In the genomic region with DNA sequence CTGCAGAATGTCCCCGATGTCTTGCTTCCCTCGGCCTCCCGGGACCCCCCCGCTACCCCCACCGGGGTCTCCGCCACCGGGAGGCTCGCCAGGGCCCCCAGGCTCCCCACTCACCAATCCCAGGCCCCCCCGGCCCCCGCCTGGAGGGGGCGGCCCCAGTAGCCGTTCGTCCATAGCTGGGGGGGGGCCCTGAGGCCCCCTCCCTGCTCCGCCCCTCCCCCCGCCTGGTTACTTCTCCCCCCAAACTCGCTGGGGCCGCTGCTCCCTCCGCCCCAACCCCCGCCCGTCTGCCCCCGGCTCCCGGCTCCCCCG, we compare ENCODE assay signal across 8 cellular contexts. TPM values are rescaled to one million over a fixed set of nuclear protein-coding genes. Genes with fewer than 3 reads are reported as not detected.
DNase-seq lines count a peak whose midpoint lies in the region; ATAC-seq and TF ChIP-seq lines count a peak whose summit lies in the region.

No MANE protein-coding gene starts in this region.

- H3K4me3 Mint-ChIP-seq in activated T-cell treated with anti-CD3 and anti-CD28 coated beads, Interleukin-2, amount 50 U/mL, for 72 hours, result peak overlapping the region; percentile 89 to 92
- peak overlapping the region; percentile 96 for H3K4me3 Mint-ChIP-seq in type B pancreatic cell

- DNase-seq in activated T-cell treated with anti-CD3 and anti-CD28 coated beads, Interleukin-2, amount 50 U/mL, for 72 hours, result no peak
- no peak for DNase-seq in activated T-cell treated with anti-CD3 and anti-CD28 coated beads, Interleukin-2, amount 50 U/mL, for 48 hours
- DNase-seq in cardiac fibroblast (ENCODE audit: low read depth in 2 of 2), result no peak
- peak; percentile 23 to 24 for DNase-seq in lung microvascular endothelial cell (ENCODE audit: low read depth in 2 of 2)
- DNase-seq in type B pancreatic cell (ENCODE audit: extremely low spot score, unreplicated experiment), result peak; percentile 67
- DNase-seq in NCI-H1092 (lab: John Stamatoyannopoulos, UW), result no peak
- no peak for DNase-seq in NCI-H2227 treated with DMSO at 0.1 percent for 48 hours (lab: John Stamatoyannopoulos, UW)
- DNase-seq in mesenteric fat pad (ENCODE audit: low spot score), result no peak

- peaks cover 76% of the 10 kb centered on the region for H3K4me1 Mint-ChIP-seq in activated T-cell treated with anti-CD3 and anti-CD28 coated beads, Interleukin-2, amount 50 U/mL, for 72 hours (ENCODE audit: low read depth)
- peaks cover 49% of the 10 kb centered on the region for H3K4me1 Mint-ChIP-seq in type B pancreatic cell (ENCODE audit: unreplicated experiment)

- TF ChIP-seq CTCF in cardiac fibroblast (IDR thresholded peaks at IDR 0.05; ENCODE audit: low read depth, low read length), result no peak
- no peak for TF ChIP-seq CTCF in type B pancreatic cell (conservative IDR thresholded peaks at IDR 0.05)

- peaks cover 22 to 25% of the 10 kb centered on the region in 2 donors for H3K36me3 Mint-ChIP-seq in activated T-cell treated with anti-CD3 and anti-CD28 coated beads, Interleukin-2, amount 50 U/mL, for 72 hours (ENCODE audit: insufficient read depth in 2 of 2)
- H3K36me3 Mint-ChIP-seq in type B pancreatic cell, result peaks cover 16% of the 10 kb centered on the region

- peak overlapping the region; percentile 87 for H3K27ac Mint-ChIP-seq in activated T-cell treated with anti-CD3 and anti-CD28 coated beads, Interleukin-2, amount 50 U/mL, for 72 hours
- H3K27ac Mint-ChIP-seq in type B pancreatic cell, result peak overlapping the region; percentile 94

- H3K9me3 Mint-ChIP-seq in activated T-cell treated with anti-CD3 and anti-CD28 coated beads, Interleukin-2, amount 50 U/mL, for 72 hours, result no peaks in the 10 kb centered on the region
- H3K9me3 Mint-ChIP-seq in type B pancreatic cell, result no peaks in the 10 kb centered on the region

- no peaks in the 10 kb centered on the region for H3K27me3 Mint-ChIP-seq in activated T-cell treated with anti-CD3 and anti-CD28 coated beads, Interleukin-2, amount 50 U/mL, for 72 hours (ENCODE audit: low read depth)
- no peaks in the 10 kb centered on the region for H3K27me3 Mint-ChIP-seq in type B pancreatic cell

- ATAC-seq in activated T-cell treated with anti-CD3 and anti-CD28 coated beads, Interleukin-2, amount 50 U/mL, for 72 hours (replicated peaks in 1 of 2), result no peak

- peak overlapping the region; percentile 67 to 70 for H3K4me3 ChIP-seq in cardiac fibroblast (replicated peaks in 1 of 2; ENCODE audit: low read depth in 2 of 2, low read length in 2 of 2)

RNA-seq across cellular contexts. Expression of a gene that starts 0.3 kb away (rescaled TPM):
- total RNA-seq in activated T-cell treated with anti-CD3 and anti-CD28 coated beads, Interleukin-2, amount 50 U/mL, for 72 hours, result 100 to 1,000 TPM in 1 of 2 donors, 10 to 100 TPM in 1; 98.3 to 104 TPM
- total RNA-seq in lung microvascular endothelial cell (26.8 and 33.1 TPM in 2 replicates), type B pancreatic cell (ENCODE audit: low replicate concordance) (137 and 166 TPM in 2 replicates), mesenteric fat pad (51.5 TPM)

RNA-seq across cellular contexts. Expression of a gene that starts 2.7 kb away (rescaled TPM):
- 100 to 1,000 TPM; 192 to 213 TPM for total RNA-seq in activated T-cell treated with anti-CD3 and anti-CD28 coated beads, Interleukin-2, amount 50 U/mL, for 72 hours
- total RNA-seq in lung microvascular endothelial cell (6.2 and 7.0 TPM in 2 replicates), type B pancreatic cell (ENCODE audit: low replicate concordance) (0.48 and 3.3 TPM in 2 replicates), mesenteric fat pad (39.2 TPM)

RNA-seq across cellular contexts. Expression of a gene that starts 5.6 kb away (rescaled TPM):
- total RNA-seq in activated T-cell treated with anti-CD3 and anti-CD28 coated beads, Interleukin-2, amount 50 U/mL, for 72 hours, result 10 to 100 TPM; 39.0 to 48.0 TPM
- 0.22 and 0.60 TPM in 2 replicates for total RNA-seq in lung microvascular endothelial cell
- total RNA-seq in type B pancreatic cell (ENCODE audit: low replicate concordance), result 11.1 and 16.9 TPM in 2 replicates
- 5.7 TPM for total RNA-seq in mesenteric fat pad

RNA-seq across cellular contexts. Expression of a gene that starts 11.5 kb away (rescaled TPM):
- 10 to 100 TPM; 45.0 to 49.2 TPM for total RNA-seq in activated T-cell treated with anti-CD3 and anti-CD28 coated beads, Interleukin-2, amount 50 U/mL, for 72 hours
- total RNA-seq in lung microvascular endothelial cell (38.6 and 57.1 TPM in 2 replicates), type B pancreatic cell (ENCODE audit: low replicate concordance) (49.4 and 69.2 TPM in 2 replicates), mesenteric fat pad (32.3 TPM)

RNA-seq across cellular contexts. Expression of a gene that starts 13.8 kb away (rescaled TPM):
- total RNA-seq in activated T-cell treated with anti-CD3 and anti-CD28 coated beads, Interleukin-2, amount 50 U/mL, for 72 hours, result 10 to 100 TPM; 29.6 to 30.4 TPM
- total RNA-seq in lung microvascular endothelial cell (8.3 and 11.9 TPM in 2 replicates), type B pancreatic cell (ENCODE audit: low replicate concordance) (64.1 and 76.3 TPM in 2 replicates), mesenteric fat pad (39.9 TPM)

Comparison
In these comparisons a context has a peak if more than half of its experiments do, and no peak if none do; other contexts are left out.
1. DNase-seq: peak in lung microvascular endothelial cell (2 of 2) and type B pancreatic cell (single experiment); none in activated T-cell treated with anti-CD3 and anti-CD28 coated beads, Interleukin-2, amount 50 U/mL, for 72 hours (0 of 2), activated T-cell treated with anti-CD3 and anti-CD28 coated beads, Interleukin-2, amount 50 U/mL, for 48 hours (0 of 2), cardiac fibroblast (0 of 2), NCI-H1092 (single experiment), NCI-H2227 treated with DMSO at 0.1 percent for 48 hours (single experiment) and mesenteric fat pad (single experiment).